12 cellular contexts compared by ENCODE assay signal in the genomic region with DNA sequence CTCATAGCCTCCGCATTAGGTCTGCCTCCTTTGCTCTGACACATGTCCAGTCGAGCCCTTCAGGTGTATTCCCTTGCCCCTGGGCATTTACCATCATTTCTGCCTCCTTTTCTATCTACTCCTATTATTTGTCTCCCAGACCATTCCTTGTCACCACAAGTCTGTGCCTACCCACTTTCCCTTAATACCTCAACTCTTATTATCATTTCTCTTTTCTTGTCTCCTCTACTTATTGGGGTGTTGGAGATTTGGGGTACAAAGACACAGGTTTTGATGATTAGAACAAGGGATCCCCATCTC. TPM values are rescaled to one million over a fixed set of nuclear protein-coding genes. Genes with fewer than 3 reads are reported as not detected.
DNase-seq lines count a peak whose midpoint lies in the region; ATAC-seq and TF ChIP-seq lines count a peak whose summit lies in the region.
"Had no signal": no experiment of that assay in that cellular context is flagged by ENCODE, and none has a peak within 500 bp of the region (broad histone marks: within the 10 kb centered on the region; RNA-seq: fewer than 3 reads in every experiment).

No MANE protein-coding gene starts in this region.

- CTCF ChIA-PET in activated CD8-positive, alpha-beta memory T cell treated with anti-CD3 and anti-CD28 coated beads, Interleukin-2, amount 10 ng/mL, durations not matched to agents 7 days and 5 days (lab: Charles Lee) = no interaction called here

- H3K27me3 ChIP-seq in uterus = no peaks in the 10 kb centered on the region

- POLR2A ChIA-PET in activated naive CD8-positive, alpha-beta T cell treated with anti-CD3 and anti-CD28 coated beads, Interleukin-2, amount 10 ng/mL, durations not matched to agents 7 days and 5 days (lab: Charles Lee) = no interaction called here

- TF ChIP-seq CTCF in mesothelial cell of epicardium (IDR thresholded peaks at IDR 0.05; ENCODE audit: unreplicated experiment) (no peak), uterus (IDR thresholded peaks at IDR 0.05) (no peak)

- no peak for TF ChIP-seq POLR2A in uterus (IDR thresholded peaks at IDR 0.05)

- intact Hi-C loops in uterus (cut with DNase I; ENCODE audit: low total_unique reads) = loop anchor here (10.0 kb wide), 1 partner anchor 126 kb away; a partner anchor contains a TSS

- ATAC-seq in activated naive CD8-positive, alpha-beta T cell treated with anti-CD3 and anti-CD28 coated beads, Interleukin-2, amount 10 ng/mL, durations not matched to agents 7 days and 5 days (ENCODE audit: low read depth) = no peak
- ATAC-seq in HG02798 (IDR thresholded peaks at IDR 0.05; ENCODE audit: poor library complexity, unreplicated experiment) = no peak
- ATAC-seq in activated CD8-positive, alpha-beta memory T cell treated with anti-CD3 and anti-CD28 coated beads, Interleukin-2, amount 10 ng/mL, durations not matched to agents 7 days and 5 days = no peak

- no peaks in the 10 kb centered on the region for H3K27me3 Mint-ChIP-seq in activated naive CD4-positive, alpha-beta T cell treated with anti-CD3 and anti-CD28 coated beads, Interleukin-2, amount 50 U/mL, for 24 hours
- H3K27me3 Mint-ChIP-seq in activated naive CD8-positive, alpha-beta T cell treated with anti-CD3 and anti-CD28 coated beads, Interleukin-2, amount 10 ng/mL, durations not matched to agents 7 days and 5 days = peaks cover 3% of the 10 kb centered on the region
- no peaks in the 10 kb centered on the region for H3K27me3 Mint-ChIP-seq in mesothelial cell of epicardium (ENCODE audit: low read depth)
- H3K27me3 Mint-ChIP-seq in activated CD8-positive, alpha-beta memory T cell treated with anti-CD3 and anti-CD28 coated beads, Interleukin-2, amount 10 ng/mL, durations not matched to agents 7 days and 5 days = peaks cover 15% of the 10 kb centered on the region

- H3K36me3 Mint-ChIP-seq in activated naive CD4-positive, alpha-beta T cell treated with anti-CD3 and anti-CD28 coated beads, Interleukin-2, amount 50 U/mL, for 24 hours = peaks cover under 1% of the 10 kb centered on the region
- H3K36me3 Mint-ChIP-seq in activated naive CD8-positive, alpha-beta T cell treated with anti-CD3 and anti-CD28 coated beads, Interleukin-2, amount 10 ng/mL, durations not matched to agents 7 days and 5 days = peaks cover 12% of the 10 kb centered on the region
- H3K36me3 Mint-ChIP-seq in mesothelial cell of epicardium = peaks cover 8% of the 10 kb centered on the region
- peaks cover 7% of the 10 kb centered on the region for H3K36me3 Mint-ChIP-seq in activated CD8-positive, alpha-beta memory T cell treated with anti-CD3 and anti-CD28 coated beads, Interleukin-2, amount 10 ng/mL, durations not matched to agents 7 days and 5 days

- H3K9me3 ChIP-seq in uterus = no peaks in the 10 kb centered on the region
- H3K9me3 ChIP-seq: SJCRH30 had no signal

- H3K4me3 ChIP-seq in uterus = no peak overlapping the region
- H3K4me3 ChIP-seq: SJCRH30 had no signal

- no peaks in the 10 kb centered on the region for H3K9me3 Mint-ChIP-seq in activated naive CD4-positive, alpha-beta T cell treated with anti-CD3 and anti-CD28 coated beads, Interleukin-2, amount 50 U/mL, for 24 hours
- no peaks in the 10 kb centered on the region for H3K9me3 Mint-ChIP-seq in activated naive CD8-positive, alpha-beta T cell treated with anti-CD3 and anti-CD28 coated beads, Interleukin-2, amount 10 ng/mL, durations not matched to agents 7 days and 5 days
- no peaks in the 10 kb centered on the region for H3K9me3 Mint-ChIP-seq in mesothelial cell of epicardium
- no peaks in the 10 kb centered on the region for H3K9me3 Mint-ChIP-seq in activated CD8-positive, alpha-beta memory T cell treated with anti-CD3 and anti-CD28 coated beads, Interleukin-2, amount 10 ng/mL, durations not matched to agents 7 days and 5 days (ENCODE audit: low read depth)

- peak overlapping the region; percentile 63 for H3K27ac Mint-ChIP-seq in activated naive CD4-positive, alpha-beta T cell treated with anti-CD3 and anti-CD28 coated beads, Interleukin-2, amount 50 U/mL, for 24 hours
- peak overlapping the region; percentile 23 for H3K27ac Mint-ChIP-seq in activated naive CD8-positive, alpha-beta T cell treated with anti-CD3 and anti-CD28 coated beads, Interleukin-2, amount 10 ng/mL, durations not matched to agents 7 days and 5 days
- H3K27ac Mint-ChIP-seq in mesothelial cell of epicardium = peak overlapping the region; percentile 45
- no peak overlapping the region for H3K27ac Mint-ChIP-seq in activated CD8-positive, alpha-beta memory T cell treated with anti-CD3 and anti-CD28 coated beads, Interleukin-2, amount 10 ng/mL, durations not matched to agents 7 days and 5 days

- peak overlapping the region; percentile 99 for H3K27ac ChIP-seq in uterus
- H3K27ac ChIP-seq: SJCRH30 had no signal

- DNase-seq in activated naive CD4-positive, alpha-beta T cell treated with Interleukin-2 at 50 U/mL for 16 hours = no peak
- DNase-seq in activated naive CD8-positive, alpha-beta T cell treated with anti-CD3 and anti-CD28 coated beads, Interleukin-2, amount 10 ng/mL, durations not matched to agents 7 days and 5 days = no peak
- DNase-seq in mesothelial cell of epicardium (ENCODE audit: low spot score in 2 of 2, unreplicated experiment in 2 of 2) = no peak
- DNase-seq in uterus = no peak
- no peak for DNase-seq in hypothalamus (lab: John Stamatoyannopoulos, UW)
- no peak for DNase-seq in activated CD8-positive, alpha-beta memory T cell treated with anti-CD3 and anti-CD28 coated beads, Interleukin-2, amount 10 ng/mL, durations not matched to agents 7 days and 5 days
- DNase-seq: EL; foreskin melanocyte; SJCRH30; stimulated activated CD4-positive, alpha-beta T cell treated with anti-CD3 and anti-CD28 coated beads, Interleukin-15, amount 100 ng/mL, for 24 hours had no signal

- H3K4me1 Mint-ChIP-seq in activated naive CD4-positive, alpha-beta T cell treated with anti-CD3 and anti-CD28 coated beads, Interleukin-2, amount 50 U/mL, for 24 hours = peaks cover 80% of the 10 kb centered on the region
- peaks cover 51% of the 10 kb centered on the region for H3K4me1 Mint-ChIP-seq in activated naive CD8-positive, alpha-beta T cell treated with anti-CD3 and anti-CD28 coated beads, Interleukin-2, amount 10 ng/mL, durations not matched to agents 7 days and 5 days
- H3K4me1 Mint-ChIP-seq in mesothelial cell of epicardium = peaks cover 71% of the 10 kb centered on the region
- H3K4me1 Mint-ChIP-seq in activated CD8-positive, alpha-beta memory T cell treated with anti-CD3 and anti-CD28 coated beads, Interleukin-2, amount 10 ng/mL, durations not matched to agents 7 days and 5 days = peaks cover 53% of the 10 kb centered on the region

- H3K4me1 ChIP-seq in uterus = peaks cover 19 to 23% of the 10 kb centered on the region in 2 donors

- H3K4me3 Mint-ChIP-seq in activated naive CD4-positive, alpha-beta T cell treated with anti-CD3 and anti-CD28 coated beads, Interleukin-2, amount 50 U/mL, for 24 hours = peak overlapping the region; percentile 56
- peak overlapping the region; percentile 16 for H3K4me3 Mint-ChIP-seq in activated naive CD8-positive, alpha-beta T cell treated with anti-CD3 and anti-CD28 coated beads, Interleukin-2, amount 10 ng/mL, durations not matched to agents 7 days and 5 days
- peak overlapping the region; percentile 70 for H3K4me3 Mint-ChIP-seq in mesothelial cell of epicardium
- no peak overlapping the region for H3K4me3 Mint-ChIP-seq in activated CD8-positive, alpha-beta memory T cell treated with anti-CD3 and anti-CD28 coated beads, Interleukin-2, amount 10 ng/mL, durations not matched to agents 7 days and 5 days

- H3K36me3 ChIP-seq in uterus = no peaks in the 10 kb centered on the region
- H3K36me3 ChIP-seq: SJCRH30 had no signal

RNA-seq across cellular contexts. Expression of a gene that starts 1.4 kb away (rescaled TPM):
- 10 to 100 TPM; 53.3 to 60.1 TPM for total RNA-seq in activated naive CD8-positive, alpha-beta T cell treated with anti-CD3 and anti-CD28 coated beads, Interleukin-2, amount 10 ng/mL, durations not matched to agents 7 days and 5 days
- 57.7 to 66.1 TPM (median 65.1 TPM) in 3 replicates for total RNA-seq in mesothelial cell of epicardium
- total RNA-seq in uterus = 10 to 100 TPM; 11.5 to 67.6 (median 14.4) TPM
- total RNA-seq in activated CD8-positive, alpha-beta memory T cell treated with anti-CD3 and anti-CD28 coated beads, Interleukin-2, amount 10 ng/mL, durations not matched to agents 7 days and 5 days = 10 to 100 TPM; 24.1 to 39.8 TPM

RNA-seq across cellular contexts. Expression of a gene that starts 3.4 kb away (rescaled TPM):
- 100 to 1,000 TPM; 202 to 209 TPM for total RNA-seq in activated naive CD8-positive, alpha-beta T cell treated with anti-CD3 and anti-CD28 coated beads, Interleukin-2, amount 10 ng/mL, durations not matched to agents 7 days and 5 days
- total RNA-seq in mesothelial cell of epicardium = 238 to 239 TPM (median 239 TPM) in 3 replicates
- 100 to 1,000 TPM in 1 of 4 donors, 10 to 100 TPM in 3; 10.8 to 135 (median 72.7) TPM for total RNA-seq in uterus
- 100 to 1,000 TPM; 196 to 197 TPM for total RNA-seq in activated CD8-positive, alpha-beta memory T cell treated with anti-CD3 and anti-CD28 coated beads, Interleukin-2, amount 10 ng/mL, durations not matched to agents 7 days and 5 days

RNA-seq across cellular contexts. Expression of a gene that starts 10.5 kb away (rescaled TPM):
- total RNA-seq in activated naive CD8-positive, alpha-beta T cell treated with anti-CD3 and anti-CD28 coated beads, Interleukin-2, amount 10 ng/mL, durations not matched to agents 7 days and 5 days = 100 to 1,000 TPM in 1 of 2 experiments, 10 to 100 TPM in 1; 98.3 to 105 TPM
- total RNA-seq in mesothelial cell of epicardium = 61.0 to 63.6 TPM (median 63.0 TPM) in 3 replicates
- total RNA-seq in uterus = 100 to 1,000 TPM in 1 of 4 donors, 10 to 100 TPM in 3; 10.5 to 147 (median 35.3) TPM
- 10 to 100 TPM; 26.1 to 36.0 TPM for total RNA-seq in activated CD8-positive, alpha-beta memory T cell treated with anti-CD3 and anti-CD28 coated beads, Interleukin-2, amount 10 ng/mL, durations not matched to agents 7 days and 5 days

RNA-seq across cellular contexts. Expression of a gene that starts 29.7 kb away (rescaled TPM):
- total RNA-seq in activated naive CD8-positive, alpha-beta T cell treated with anti-CD3 and anti-CD28 coated beads, Interleukin-2, amount 10 ng/mL, durations not matched to agents 7 days and 5 days = 100 to 1,000 TPM; 117 to 127 TPM
- total RNA-seq in mesothelial cell of epicardium (30.1 to 31.3 TPM (median 30.3 TPM) in 3 replicates), uterus (10 to 100 TPM in 1 of 4 donors, 1 to 10 TPM in 1, not detected in 2; 1.8 to 20.0 TPM)
- 100 to 1,000 TPM; 133 to 187 TPM for total RNA-seq in activated CD8-positive, alpha-beta memory T cell treated with anti-CD3 and anti-CD28 coated beads, Interleukin-2, amount 10 ng/mL, durations not matched to agents 7 days and 5 days

RNA-seq across cellular contexts. Expression of a gene that starts 33.1 kb away (rescaled TPM):
- total RNA-seq in activated naive CD8-positive, alpha-beta T cell treated with anti-CD3 and anti-CD28 coated beads, Interleukin-2, amount 10 ng/mL, durations not matched to agents 7 days and 5 days = 1 to 10 TPM; 9.1 to 9.8 TPM
- total RNA-seq in mesothelial cell of epicardium (9.6 to 10.2 TPM (median 10.0 TPM) in 3 replicates), uterus (10 to 100 TPM in 1 of 4 donors, 1 to 10 TPM in 1, under 1 TPM in 2; under 0.01 to 12.0 (median 4.7) TPM)
- 1 to 10 TPM; 7.4 to 9.0 TPM for total RNA-seq in activated CD8-positive, alpha-beta memory T cell treated with anti-CD3 and anti-CD28 coated beads, Interleukin-2, amount 10 ng/mL, durations not matched to agents 7 days and 5 days
